1 cellular context compared by ENCODE assay signal in genomic region chr2:231780909-231781797, GRCh38.
A peak's percentile ranks its signal among the peaks of the same experiment; 100 is the strongest.
TF ChIP-seq lines count a peak whose summit lies in the region.

PDE6D (minus strand) TSS chr2:231781282; CDS start chr2:231781114, 168 bp downstream.

TF ChIP-seq in K562, 482 proteins besides CTCF, POLR2A, EP300 and RAD21 (continued from another document):
- no peak for TF ChIP-seq RNF219 (CRISPR knock-in tag; IDR thresholded peaks at IDR 0.05)
- no peak for TF ChIP-seq STAT5A (IDR thresholded peaks at IDR 0.05; ENCODE audit: borderline replicate concordance, low read length)
- no peak for TF ChIP-seq TAF7 (tag; IDR thresholded peaks at IDR 0.05)
- TF ChIP-seq ZNF717 (CRISPR knock-in tag; IDR thresholded peaks at IDR 0.05), result no peak
- TF ChIP-seq ZNF778 (CRISPR knock-in tag; IDR thresholded peaks at IDR 0.05), result no peak
- no peak for TF ChIP-seq HDAC6 (IDR thresholded peaks at IDR 0.05; ENCODE audit: low read depth, low read length)
- no peak for TF ChIP-seq ZBTB5 (IDR thresholded peaks at IDR 0.05)
- peak; percentile 63 for TF ChIP-seq SUPT5H (IDR thresholded peaks at IDR 0.05)
- TF ChIP-seq POU5F1 (IDR thresholded peaks at IDR 0.05; ENCODE audit: borderline replicate concordance, low read depth, low read length, partially characterized antibody), result no peak
- peak; percentile 65; the same call in 1 of the 2 replicates for TF ChIP-seq MTA3 (IDR thresholded peaks at IDR 0.05; ENCODE audit: borderline replicate concordance)
- TF ChIP-seq ZFP1 (CRISPR knock-in tag; IDR thresholded peaks at IDR 0.05), result no peak
- TF ChIP-seq HSF4 (CRISPR knock-in tag; IDR thresholded peaks at IDR 0.05; ENCODE audit: borderline replicate concordance), result no peak
- TF ChIP-seq HINFP (tag; conservative IDR thresholded peaks at IDR 0.05; ENCODE audit: low read depth), result peak; percentile 71
- no peak for TF ChIP-seq ZNF239 (CRISPR knock-in tag; IDR thresholded peaks at IDR 0.05)
- no peak for TF ChIP-seq ID3 (CRISPR knock-in tag; IDR thresholded peaks at IDR 0.05)
- no peak for TF ChIP-seq ID3 (tag; IDR thresholded peaks at IDR 0.05)
- no peak for TF ChIP-seq ZNF586 (CRISPR knock-in tag; conservative IDR thresholded peaks at IDR 0.05)
- no peak for TF ChIP-seq ARID3B (CRISPR knock-in tag; IDR thresholded peaks at IDR 0.05; ENCODE audit: borderline replicate concordance)
- no peak for TF ChIP-seq FOXK1 (CRISPR knock-in tag; IDR thresholded peaks at IDR 0.05; ENCODE audit: borderline replicate concordance)
- TF ChIP-seq ERF (CRISPR knock-in tag; IDR thresholded peaks at IDR 0.05), result no peak
- no peak for TF ChIP-seq ZNF79 (CRISPR knock-in tag; IDR thresholded peaks at IDR 0.05; ENCODE audit: low read depth)
- no peak for TF ChIP-seq BRF1 (IDR thresholded peaks at IDR 0.05; ENCODE audit: borderline replicate concordance, extremely low read depth, insufficient read length)
- TF ChIP-seq CREB3 (tag; conservative IDR thresholded peaks at IDR 0.05; ENCODE audit: low read depth), result 0 out of 2 replicates have a peak, but pooled peaks have one; percentile 57
- TF ChIP-seq KAT7 (CRISPR knock-in tag; IDR thresholded peaks at IDR 0.05; ENCODE audit: borderline replicate concordance), result no peak
- TF ChIP-seq RBM15 (IDR thresholded peaks at IDR 0.05; ENCODE audit: insufficient read depth, low read length), result no peak
- no peak for TF ChIP-seq IRF2 (CRISPR knock-in tag; IDR thresholded peaks at IDR 0.05)
- TF ChIP-seq ATF7 (IDR thresholded peaks at IDR 0.05), result peak; percentile 66
- TF ChIP-seq SIRT6 (IDR thresholded peaks at IDR 0.05; ENCODE audit: low read depth, low read length), result no peak
- no peak for TF ChIP-seq ADNP (tag; IDR thresholded peaks at IDR 0.05)
- TF ChIP-seq SNIP1 (IDR thresholded peaks at IDR 0.05; ENCODE audit: low read depth), result no peak
- TF ChIP-seq ELF4 (CRISPR knock-in tag; IDR thresholded peaks at IDR 0.05), result no peak
- peak; percentile 67 for TF ChIP-seq L3MBTL2 (IDR thresholded peaks at IDR 0.05)
- TF ChIP-seq RCOR1 (IDR thresholded peaks at IDR 0.05; ENCODE audit: borderline replicate concordance in 1 of 2, low read depth in 2 of 2, low read length in 2 of 2), result no peak
- TF ChIP-seq MEF2A (IDR thresholded peaks at IDR 0.05; ENCODE audit: control insufficient read depth, low read depth, low read length), result no peak
- no peak for TF ChIP-seq ZNF165 (CRISPR knock-in tag; IDR thresholded peaks at IDR 0.05; ENCODE audit: borderline replicate concordance)
- no peak for TF ChIP-seq ZNF699 (CRISPR knock-in tag; IDR thresholded peaks at IDR 0.05; ENCODE audit: insufficient replicate concordance)
- TF ChIP-seq ZNF431 (CRISPR knock-in tag; IDR thresholded peaks at IDR 0.05), result no peak
- TF ChIP-seq KAT8 (IDR thresholded peaks at IDR 0.05; ENCODE audit: low read depth), result no peak
- no peak for TF ChIP-seq CTCFL (IDR thresholded peaks at IDR 0.05; ENCODE audit: borderline replicate concordance, insufficient read depth, low read depth, low read length, poor library complexity, severe bottlenecking)
- TF ChIP-seq HES1 (IDR thresholded peaks at IDR 0.05; ENCODE audit: low read depth), result no peak
- peak in 1 of 2 experiments; percentile 45; a peak in 1 of 4 replicates for TF ChIP-seq HDAC1 (IDR thresholded peaks at IDR 0.05)
- no peak for TF ChIP-seq GATA2 (CRISPR knock-in tag; IDR thresholded peaks at IDR 0.05)
- no peak for TF ChIP-seq ZC3H11A (IDR thresholded peaks at IDR 0.05; ENCODE audit: low read depth, low read length)
